Comparison of ENCODE assay signal across 25 cellular contexts in the genomic region with DNA sequence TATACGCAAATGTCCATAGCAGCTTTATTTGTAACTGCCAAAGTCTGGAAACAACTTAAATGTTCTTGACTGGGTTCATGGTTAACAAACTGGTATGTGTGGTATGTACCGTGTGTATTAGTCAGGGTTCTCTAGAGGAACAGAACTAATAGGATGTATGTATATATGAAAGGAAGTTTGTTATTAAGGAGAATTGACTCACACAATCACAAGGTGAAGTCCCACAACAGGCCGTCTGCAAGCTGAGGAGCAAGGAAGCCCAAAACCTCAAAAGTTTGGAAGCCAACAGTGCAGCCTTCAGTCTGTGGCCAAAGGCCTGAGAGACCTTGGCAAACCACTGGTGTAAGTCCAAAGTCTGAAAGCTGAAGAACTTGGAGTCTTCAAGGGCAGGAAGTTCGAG.
DNase-seq lines count a peak whose midpoint lies in the region; ATAC-seq and TF ChIP-seq lines count a peak whose summit lies in the region.
"Had no signal": no experiment of that assay in that cellular context is flagged by ENCODE, and none has a peak within 500 bp of the region (broad histone marks: within the 10 kb centered on the region; RNA-seq: fewer than 3 reads in every experiment).

No MANE protein-coding gene starts in this region.

- DNase-seq in AG04450 (ENCODE audit: low read depth, low spot score) (peak; percentile 15), LHCN-M2 (ENCODE audit: low read depth) (peak; percentile 28), choroid plexus epithelial cell (ENCODE audit: low read depth) (peak; percentile 69), iris pigment epithelial cell (ENCODE audit: low read depth) (peak; percentile 84), right cardiac atrium (no peak), NCI-H146 treated with DMSO at 0.1 percent for 48 hours (lab: John Stamatoyannopoulos, UW; ENCODE audit: unreplicated experiment) (no peak), NCI-H446 (lab: John Stamatoyannopoulos, UW) (no peak)
- no peak for DNase-seq in activated CD4-positive, alpha-beta T cell treated with anti-CD3 and anti-CD28 coated beads, Interleukin-2, amount 50 U/mL, for 1 hour
- DNase-seq: activated CD4-positive, alpha-beta T cell treated with anti-CD3 and anti-CD28 coated beads for 4 hours; activated naive CD8-positive, alpha-beta T cell treated with anti-CD3 and anti-CD28 coated beads, Interleukin-2, amount 10 ng/mL, durations not matched to agents 7 days and 5 days; central memory CD4-positive, alpha-beta T cell; DMS 273 treated with DMSO at 0.1 percent for 48 hours; GF-D8; H9; KBM-7; left colon; midbrain; NCI-H1092; NCI-H2081; NCI-H510A treated with DMSO at 0.1 percent for 48 hours; psoas muscle; SW 1271 had no signal

- H3K27ac ChIP-seq in AG04450 (ENCODE audit: low read depth, low read length), result no peak overlapping the region
- H3K27ac ChIP-seq in right cardiac atrium (ENCODE audit: low read length), result no peak overlapping the region
- H3K27ac ChIP-seq: A549, esophagus muscularis mucosa, HL-60, psoas muscle had no signal

- WGBS in right cardiac atrium, result 79% methylated on average over 4 of the region's 4 CpGs

- ATAC-seq in right cardiac atrium, result no peak
- ATAC-seq: A549, left colon, psoas muscle had no signal

- POLR2A ChIA-PET in AG04450 (lab: Yijun Ruan, JAX), result no interaction called here

- TF ChIP-seq CTCF in AG04450 (IDR thresholded peaks at IDR 0.05; ENCODE audit: low read depth, low read length) (no peak), choroid plexus epithelial cell (conservative IDR thresholded peaks at IDR 0.05; ENCODE audit: low read depth, low read length) (no peak)

- no peaks in the 10 kb centered on the region for H3K27me3 ChIP-seq in AG04450 (ENCODE audit: control insufficient read depth, insufficient read depth, low read length)
- no peaks in the 10 kb centered on the region for H3K27me3 ChIP-seq in right cardiac atrium (ENCODE audit: control insufficient read depth, insufficient read depth)
- H3K27me3 ChIP-seq: esophagus muscularis mucosa had no signal

- intact Hi-C loops in right cardiac atrium (cut with DNase I), result no loop called here

- H3K4me3 ChIP-seq in AG04450 (ENCODE audit: low read depth, low read length), result no peak overlapping the region
- H3K4me3 ChIP-seq in choroid plexus epithelial cell (ENCODE audit: low read depth, low read length), result no peak overlapping the region
- no peak overlapping the region for H3K4me3 ChIP-seq in right cardiac atrium (ENCODE audit: low read length)
- H3K4me3 ChIP-seq: A549, esophagus muscularis mucosa, psoas muscle had no signal

- H3K4me1 ChIP-seq in right cardiac atrium (ENCODE audit: control insufficient read depth, insufficient read depth, low read length), result peaks cover 2% of the 10 kb centered on the region
- H3K4me1 ChIP-seq: A549, esophagus muscularis mucosa, psoas muscle had no signal

- CTCF ChIA-PET in AG04450 (lab: Charles Lee), result no interaction called here

- H3K9me3 ChIP-seq in AG04450 (ENCODE audit: control insufficient read depth, insufficient read depth, low read length) (no peaks in the 10 kb centered on the region), right cardiac atrium (ENCODE audit: control insufficient read depth, low read length) (no peaks in the 10 kb centered on the region)
- H3K9me3 ChIP-seq: A549 had no signal

Comparison
In these comparisons a context has a peak if more than half of its experiments do, and no peak if none do; other contexts are left out.
1. DNase-seq: peak in AG04450 (single experiment), LHCN-M2 (single experiment), choroid plexus epithelial cell (single experiment) and iris pigment epithelial cell (single experiment); none in activated CD4-positive, alpha-beta T cell treated with anti-CD3 and anti-CD28 coated beads, Interleukin-2, amount 50 U/mL, for 1 hour (single experiment), right cardiac atrium (0 of 3), NCI-H146 treated with DMSO at 0.1 percent for 48 hours (single experiment) and NCI-H446 (0 of 2).